Comparison of ENCODE assay signal across 1 cellular context in genomic region chr14:54565236-54566151, GRCh38.
TF ChIP-seq lines count a peak whose summit lies in the region.

No MANE protein-coding gene starts in this region.

TF ChIP-seq in SK-N-SH, 30 proteins besides CTCF, POLR2A, EP300 and RAD21 (continued from another document):
- TF ChIP-seq RXRA (IDR thresholded peaks at IDR 0.05; ENCODE audit: borderline replicate concordance, low read depth) (peak; percentile 48; the same call in 1 of the 2 replicates), TEAD4 (IDR thresholded peaks at IDR 0.05; ENCODE audit: borderline replicate concordance, insufficient read depth) (peak; percentile 96), SIN3A (IDR thresholded peaks at IDR 0.05; ENCODE audit: borderline replicate concordance, low read depth, low read length) (no peak), USF2 (IDR thresholded peaks at IDR 0.05; ENCODE audit: borderline replicate concordance, low read depth, low read length) (no peak), POLR2AphosphoS5 (IDR thresholded peaks at IDR 0.05; ENCODE audit: low read depth, low read length) (peak; percentile 86), FOXM1 (IDR thresholded peaks at IDR 0.05; ENCODE audit: low read depth) (0 out of 2 replicates have a peak, but pooled peaks have one; percentile 40), EZH2phosphoT487 (IDR thresholded peaks at IDR 0.05; ENCODE audit: borderline replicate concordance, low read depth) (no peak), NFIC (IDR thresholded peaks at IDR 0.05; ENCODE audit: borderline replicate concordance) (peak; percentile 91), RCOR1 (IDR thresholded peaks at IDR 0.05; ENCODE audit: low read length) (no peak), CHD2 (IDR thresholded peaks at IDR 0.05; ENCODE audit: low read length, partially characterized antibody) (no peak), MAX (IDR thresholded peaks at IDR 0.05; ENCODE audit: low read depth) (peak; percentile 77; the same call in 1 of the 2 replicates), TAF1 (IDR thresholded peaks at IDR 0.05; ENCODE audit: borderline replicate concordance, low read depth, low read length) (peak; percentile 89), USF1 (IDR thresholded peaks at IDR 0.05; ENCODE audit: borderline replicate concordance, low read depth) (no peak), FOXJ3 (CRISPR knock-in tag; IDR thresholded peaks at IDR 0.05) (no peak), RFX5 (IDR thresholded peaks at IDR 0.05; ENCODE audit: low read length) (no peak), MXI1 (IDR thresholded peaks at IDR 0.05; ENCODE audit: low read depth, low read length) (no peak; the same call in 1 of the 2 replicates), REST (IDR thresholded peaks at IDR 0.05; ENCODE audit: low read depth, low read length) (peak; percentile 73; the same call in 1 of the 2 replicates), FOSL2 (IDR thresholded peaks at IDR 0.05; ENCODE audit: borderline replicate concordance, low read depth) (no peak), PBX3 (IDR thresholded peaks at IDR 0.05) (peak; percentile 69), GATA2 (CRISPR knock-in tag; IDR thresholded peaks at IDR 0.05) (no peak), NRF1 (IDR thresholded peaks at IDR 0.05; ENCODE audit: low read depth, low read length) (no peak)
